In the genomic region with DNA sequence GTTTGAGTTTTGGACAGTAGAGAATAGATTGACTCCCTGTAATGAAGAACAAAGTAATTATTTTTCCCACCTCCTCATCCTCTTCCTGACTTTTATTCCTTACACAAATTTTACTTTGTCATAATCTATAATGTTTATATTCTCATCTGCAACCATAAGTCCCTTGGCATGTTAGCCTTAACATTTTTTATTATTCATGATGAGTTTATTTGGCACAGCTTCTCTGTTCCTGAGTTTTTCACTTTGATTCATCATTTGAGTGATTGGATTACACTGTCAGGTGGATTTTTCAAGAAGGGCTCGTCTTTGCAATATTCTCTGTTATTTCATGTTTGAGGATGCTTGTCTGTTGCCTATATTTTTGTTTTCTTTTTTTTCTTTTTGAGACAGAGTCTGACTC, we compare ENCODE assay signal across 20 cellular contexts. TPM values are rescaled to one million over a fixed set of nuclear protein-coding genes. Genes with fewer than 3 reads are reported as not detected.
DNase-seq lines count a peak whose midpoint lies in the region; ATAC-seq and TF ChIP-seq lines count a peak whose summit lies in the region.
"Had no signal": no experiment of that assay in that cellular context is flagged by ENCODE, and none has a peak within 500 bp of the region (broad histone marks: within the 10 kb centered on the region; RNA-seq: fewer than 3 reads in every experiment).

No MANE protein-coding gene starts in this region.

- dilution Hi-C loops in IMR-90 (cut with HindIII; ENCODE audit: low sequenced_read_pairs, unreplicated experiment): no loop called here

- H3K14ac ChIP-seq in IMR-90 (replicated peaks; ENCODE audit: low read depth, low read length): no peak overlapping the region

- H3K23ac ChIP-seq in IMR-90 (ENCODE audit: low read depth, low read length): no peak overlapping the region

- intact Hi-C loops in IMR-90 (cut with micrococcal nuclease): no loop called here

- H3K4me3 Mint-ChIP-seq in stimulated activated naive CD8-positive, alpha-beta T cell treated with anti-CD3 and anti-CD28 coated beads, Interleukin-15, Interleukin-2, amounts not matched to agents 100 ng/mL and 50 ng/mL, for 24 hours: no peak overlapping the region
- H3K4me3 Mint-ChIP-seq in effector memory CD8-positive, alpha-beta T cell: no peak overlapping the region
- H3K4me3 Mint-ChIP-seq: CD4-positive, alpha-beta memory T cell; GM23338; HFFc6 had no signal

- no peaks in the 10 kb centered on the region for H3K9me1 ChIP-seq in IMR-90 (ENCODE audit: insufficient read depth, low read length)

- H2BK5ac ChIP-seq in IMR-90 (ENCODE audit: low read depth, low read length, poor library complexity, severe bottlenecking): no peak overlapping the region

- no peak overlapping the region for H3K18ac ChIP-seq in IMR-90 (ENCODE audit: low read depth, low read length)

- no peak for TF ChIP-seq CTCF in IMR-90 (conservative IDR thresholded peaks at IDR 0.05; ENCODE audit: low read depth, low read length)
- TF ChIP-seq CTCF in osteoblast (IDR thresholded peaks at IDR 0.05; ENCODE audit: extremely low read depth, low read depth, low read length): no peak

- no peak for TF ChIP-seq RAD21 in IMR-90 (IDR thresholded peaks at IDR 0.05; ENCODE audit: low read length)

- POLR2A ChIA-PET in IMR-90 (lab: Charles Lee; ENCODE audit: unreplicated experiment): no interaction called here

- H3K79me1 ChIP-seq in IMR-90 (ENCODE audit: low read depth in 1 of 2, low read length in 2 of 2): no peaks in the 10 kb centered on the region

- no peak overlapping the region for H3K9ac ChIP-seq in IMR-90 (ENCODE audit: low read depth, low read length)

- H2AK9ac ChIP-seq in IMR-90 (replicated peaks; ENCODE audit: low read depth, low read length, poor library complexity): no peak overlapping the region

- H3K9me3 ChIP-seq in IMR-90 (ENCODE audit: control insufficient read depth, insufficient read depth, low read length): no peaks in the 10 kb centered on the region
- no peaks in the 10 kb centered on the region for H3K9me3 ChIP-seq in osteoblast (ENCODE audit: low read depth, low read length)
- H3K9me3 ChIP-seq: A549 had no signal

- peaks cover 3% of the 10 kb centered on the region for H3K27me3 ChIP-seq in IMR-90 (ENCODE audit: control insufficient read depth, insufficient read depth, low read length)
- H3K27me3 ChIP-seq in osteoblast (ENCODE audit: insufficient read depth, low read length): no peaks in the 10 kb centered on the region

- no peak for ATAC-seq in stimulated activated naive CD8-positive, alpha-beta T cell treated with anti-CD3 and anti-CD28 coated beads, Interleukin-15, Interleukin-2, amounts not matched to agents 100 U/mL and 50 U/mL, for 24 hours
- no peak for ATAC-seq in IMR-90 (ENCODE audit: low read depth)
- ATAC-seq in effector memory CD8-positive, alpha-beta T cell (replicated peaks): no peak
- ATAC-seq: A549, GM23338 had no signal

- no peaks in the 10 kb centered on the region for H3K27me3 Mint-ChIP-seq in stimulated activated naive CD8-positive, alpha-beta T cell treated with anti-CD3 and anti-CD28 coated beads, Interleukin-15, Interleukin-2, amounts not matched to agents 100 ng/mL and 50 ng/mL, for 24 hours
- no peaks in the 10 kb centered on the region for H3K27me3 Mint-ChIP-seq in effector memory CD8-positive, alpha-beta T cell
- H3K27me3 Mint-ChIP-seq: CD4-positive, alpha-beta memory T cell; IgD-negative memory B cell had no signal

- H3K4me2 ChIP-seq in IMR-90 (ENCODE audit: low read depth, low read length) (no peak overlapping the region), osteoblast (ENCODE audit: insufficient read depth, low read length) (peak overlapping the region; percentile 24)
- H3K4me2 ChIP-seq: A549, GM23338 had no signal

- H3K4me1 Mint-ChIP-seq in stimulated activated naive CD8-positive, alpha-beta T cell treated with anti-CD3 and anti-CD28 coated beads, Interleukin-15, Interleukin-2, amounts not matched to agents 100 ng/mL and 50 ng/mL, for 24 hours (ENCODE audit: low read depth): no peaks in the 10 kb centered on the region
- peaks cover 13 to 21% of the 10 kb centered on the region in 2 donors for H3K4me1 Mint-ChIP-seq in effector memory CD8-positive, alpha-beta T cell (ENCODE audit: low read depth in 2 of 2)
- H3K4me1 Mint-ChIP-seq: GM23338, IgD-negative memory B cell had no signal

- H2AFZ ChIP-seq in IMR-90 (replicated peaks; ENCODE audit: low read length, poor library complexity): no peak overlapping the region
- no peak overlapping the region for H2AFZ ChIP-seq in osteoblast (ENCODE audit: low read length)
- H2AFZ ChIP-seq: GM23338 had no signal

- no peak overlapping the region for H3K4ac ChIP-seq in IMR-90 (ENCODE audit: low read depth, low read length)

- H3K36me3 Mint-ChIP-seq in stimulated activated naive CD8-positive, alpha-beta T cell treated with anti-CD3 and anti-CD28 coated beads, Interleukin-15, Interleukin-2, amounts not matched to agents 100 ng/mL and 50 ng/mL, for 24 hours (ENCODE audit: low read depth): no peaks in the 10 kb centered on the region
- H3K36me3 Mint-ChIP-seq in effector memory CD8-positive, alpha-beta T cell (ENCODE audit: insufficient read depth): no peaks in the 10 kb centered on the region
- H3K36me3 Mint-ChIP-seq: IgD-negative memory B cell had no signal

- H3K4me1 ChIP-seq in IMR-90 (ENCODE audit: control insufficient read depth, insufficient read depth, low read length) (peaks cover 5% of the 10 kb centered on the region), osteoblast (ENCODE audit: insufficient read depth, low read length) (peaks cover 35% of the 10 kb centered on the region)
- H3K4me1 ChIP-seq: A549 had no signal

- H3K36me3 ChIP-seq in IMR-90 (ENCODE audit: control insufficient read depth, insufficient read depth, low read length) (no peaks in the 10 kb centered on the region), osteoblast (ENCODE audit: insufficient read depth, low read length) (no peaks in the 10 kb centered on the region)

- H3K27ac ChIP-seq in IMR-90 (ENCODE audit: insufficient read depth, low read length): no peak overlapping the region
- peak overlapping the region; percentile 14 for H3K27ac ChIP-seq in osteoblast (ENCODE audit: low read depth, low read length)
- H3K27ac ChIP-seq: 22Rv1, A549, C4-2B had no signal

- H2BK120ac ChIP-seq in IMR-90 (ENCODE audit: low read depth, low read length): no peak overlapping the region

- H2BK20ac ChIP-seq in IMR-90 (ENCODE audit: low read depth, low read length): no peak overlapping the region

- H4K5ac ChIP-seq in IMR-90 (ENCODE audit: low read depth, low read length): no peak overlapping the region

- no peak overlapping the region for H3K56ac ChIP-seq in IMR-90 (ENCODE audit: extremely low read depth, insufficient read depth, low read length)

- no peak overlapping the region for H4K91ac ChIP-seq in IMR-90 (ENCODE audit: insufficient read depth, low read depth, low read length)

- BruUV-seq in IMR-90 (replicated peaks; lab: Mats Ljungman, UMichigan): no TSS peak

- peaks cover 4% of the 10 kb centered on the region for H3K9me3 Mint-ChIP-seq in stimulated activated naive CD8-positive, alpha-beta T cell treated with anti-CD3 and anti-CD28 coated beads, Interleukin-15, Interleukin-2, amounts not matched to agents 100 ng/mL and 50 ng/mL, for 24 hours
- no peaks in the 10 kb centered on the region for H3K9me3 Mint-ChIP-seq in effector memory CD8-positive, alpha-beta T cell
- H3K9me3 Mint-ChIP-seq: GM23338, HFFc6, IgD-negative memory B cell had no signal

- H2AK5ac ChIP-seq in IMR-90 (ENCODE audit: low read depth, low read length): no peak overlapping the region

- no peak for TF ChIP-seq POLR2A in IMR-90 (IDR thresholded peaks at IDR 0.05; ENCODE audit: low read depth, low read length)

- H4K8ac ChIP-seq in IMR-90 (ENCODE audit: low read depth in 2 of 2, low read length in 2 of 2): no peak overlapping the region

- in situ Hi-C loops in IMR-90 (cut with MboI; ENCODE audit: low sequenced_read_pairs): no loop called here

- CTCF ChIA-PET in IMR-90 (lab: Yijun Ruan, JAX): no interaction called here

- peak overlapping the region; percentile 11 for H3K27ac Mint-ChIP-seq in stimulated activated naive CD8-positive, alpha-beta T cell treated with anti-CD3 and anti-CD28 coated beads, Interleukin-15, Interleukin-2, amounts not matched to agents 100 ng/mL and 50 ng/mL, for 24 hours
- H3K27ac Mint-ChIP-seq in effector memory CD8-positive, alpha-beta T cell: no peak overlapping the region
- H3K27ac Mint-ChIP-seq: CD4-positive, alpha-beta memory T cell; GM23338; HFFc6 had no signal

- H3K79me2 ChIP-seq in osteoblast (ENCODE audit: insufficient read depth, low read length): no peaks in the 10 kb centered on the region

- DNase-seq in stimulated activated naive CD8-positive, alpha-beta T cell treated with anti-CD3 and anti-CD28 coated beads, Interleukin-15, Interleukin-2, amounts not matched to agents 100 U/mL and 50 U/mL, for 24 hours: no peak
- DNase-seq in IMR-90: peak; percentile 70
- DNase-seq in amniotic epithelial cell (ENCODE audit: low read depth): peak; percentile 46
- no peak for DNase-seq in osteoblast (ENCODE audit: insufficient read length, low spot score, missing footprints)
- DNase-seq in effector memory CD8-positive, alpha-beta T cell: no peak
- no peak for DNase-seq in glomerular visceral epithelial cell (ENCODE audit: extremely low spot score)
- DNase-seq in T-helper 1 cell: no peak
- DNase-seq: AML-193; CD4-positive, alpha-beta memory T cell; DMS153; DMS79 treated with DMSO at 0.1 percent for 48 hours; HFFc6 had no signal

- no peak overlapping the region for H3K4me3 ChIP-seq in IMR-90 (ENCODE audit: insufficient read depth, low read depth, low read length)
- no peak overlapping the region for H3K4me3 ChIP-seq in osteoblast (ENCODE audit: insufficient read depth, low read length)
- H3K4me3 ChIP-seq: A549, GM23338 had no signal

- H4K20me1 ChIP-seq in IMR-90 (ENCODE audit: insufficient read depth, low read length) (no peaks in the 10 kb centered on the region), osteoblast (ENCODE audit: insufficient read depth, low read length) (no peaks in the 10 kb centered on the region)

- H2BK15ac ChIP-seq in IMR-90 (ENCODE audit: low read depth, low read length): no peak overlapping the region

- no CpG with 5 or more reads among the region's 1 CpG for WGBS in IMR-90 (ENCODE audit: extremely low coverage in 2 of 2, insufficient read length in 1 of 2), 2 experiments

TF ChIP-seq in IMR-90, 13 proteins besides CTCF, POLR2A, EP300 and RAD21 (continues in another document):
- TF ChIP-seq, protein P1, sequence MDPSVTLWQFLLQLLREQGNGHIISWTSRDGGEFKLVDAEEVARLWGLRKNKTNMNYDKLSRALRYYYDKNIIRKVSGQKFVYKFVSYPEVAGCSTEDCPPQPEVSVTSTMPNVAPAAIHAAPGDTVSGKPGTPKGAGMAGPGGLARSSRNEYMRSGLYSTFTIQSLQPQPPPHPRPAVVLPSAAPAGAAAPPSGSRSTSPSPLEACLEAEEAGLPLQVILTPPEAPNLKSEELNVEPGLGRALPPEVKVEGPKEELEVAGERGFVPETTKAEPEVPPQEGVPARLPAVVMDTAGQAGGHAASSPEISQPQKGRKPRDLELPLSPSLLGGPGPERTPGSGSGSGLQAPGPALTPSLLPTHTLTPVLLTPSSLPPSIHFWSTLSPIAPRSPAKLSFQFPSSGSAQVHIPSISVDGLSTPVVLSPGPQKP (IDR thresholded peaks at IDR 0.05; ENCODE audit: borderline replicate concordance, low read depth, low read length): no peak

RNA-seq across cellular contexts. Expression of gene TNFRSF8, which starts 35.7 kb away (rescaled TPM):
- under 0.01 TPM in 2 replicates for total RNA-seq in IMR-90 (2012; rRNA removed)
- 0.31 and 0.37 TPM in 2 replicates for polyA plus RNA-seq in IMR-90 (2012; rRNA removed)
- 0.35 and 0.56 TPM in 2 replicates for polyA plus RNA-seq in IMR-90 (2012; cell fraction: cytosol; rRNA removed)
- polyA plus RNA-seq in IMR-90 (2012; cell fraction: nucleus; rRNA removed; ENCODE audit: low replicate concordance): 0.54 and 0.72 TPM in 2 replicates
- under 0.01 and 0.29 TPM in 2 replicates for total RNA-seq in osteoblast
- total RNA-seq: CD4-positive, alpha-beta memory T cell; G401 had no signal
- polyA plus RNA-seq: BJ; CD4-positive, alpha-beta memory T cell had no signal

Comparison
In these comparisons a context has a peak if more than half of its experiments do, and no peak if none do; other contexts are left out.
1. DNase-seq: peak in IMR-90 (single experiment) and amniotic epithelial cell (single experiment); none in stimulated activated naive CD8-positive, alpha-beta T cell treated with anti-CD3 and anti-CD28 coated beads, Interleukin-15, Interleukin-2, amounts not matched to agents 100 U/mL and 50 U/mL, for 24 hours (single experiment), osteoblast (single experiment), effector memory CD8-positive, alpha-beta T cell (0 of 3), glomerular visceral epithelial cell (single experiment) and T-helper 1 cell (0 of 5).